In genomic region chr19:14391156-14391821, GRCh38 we compare ENCODE assay signal across 1 cellular context.
TF ChIP-seq lines count a peak whose summit lies in the region.

No MANE protein-coding gene starts in this region.

TF ChIP-seq in K562, 482 proteins besides CTCF, POLR2A, EP300 and RAD21 (continued from another document and continues in another):
- TF ChIP-seq, protein P1, sequence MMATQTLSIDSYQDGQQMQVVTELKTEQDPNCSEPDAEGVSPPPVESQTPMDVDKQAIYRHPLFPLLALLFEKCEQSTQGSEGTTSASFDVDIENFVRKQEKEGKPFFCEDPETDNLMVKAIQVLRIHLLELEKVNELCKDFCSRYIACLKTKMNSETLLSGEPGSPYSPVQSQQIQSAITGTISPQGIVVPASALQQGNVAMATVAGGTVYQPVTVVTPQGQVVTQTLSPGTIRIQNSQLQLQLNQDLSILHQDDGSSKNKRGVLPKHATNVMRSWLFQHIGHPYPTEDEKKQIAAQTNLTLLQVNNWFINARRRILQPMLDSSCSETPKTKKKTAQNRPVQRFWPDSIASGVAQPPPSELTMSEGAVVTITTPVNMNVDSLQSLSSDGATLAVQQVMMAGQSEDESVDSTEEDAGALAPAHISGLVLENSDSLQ (IDR thresholded peaks at IDR 0.05) = no peak
- TF ChIP-seq NCOR1 (IDR thresholded peaks at IDR 0.05) (peak; percentile 93), NR4A1 (CRISPR knock-in tag; IDR thresholded peaks at IDR 0.05) (no peak), NR4A1 (tag; IDR thresholded peaks at IDR 0.05) (no peak), ZNF184 (CRISPR knock-in tag; IDR thresholded peaks at IDR 0.05) (no peak), C11orf30 (IDR thresholded peaks at IDR 0.05; ENCODE audit: low read depth) (no peak), PREB (CRISPR knock-in tag; IDR thresholded peaks at IDR 0.05) (no peak), KLF16 (IDR thresholded peaks at IDR 0.05) (peak; percentile 93), CCNT2 (IDR thresholded peaks at IDR 0.05; ENCODE audit: borderline replicate concordance, extremely low read depth, insufficient read length, low read depth, low read length) (peak; percentile 51), HDAC2 (IDR thresholded peaks at IDR 0.05) (peak; percentile 81), SMARCE1 (IDR thresholded peaks at IDR 0.05) (peak; percentile 93), STAT5B (CRISPR knock-in tag; IDR thresholded peaks at IDR 0.05) (no peak), ZNF274 (IDR thresholded peaks at IDR 0.05; ENCODE audit: borderline replicate concordance, low read depth, low read length) (no peak), FOXA3 (CRISPR knock-in tag; conservative IDR thresholded peaks at IDR 0.05 in 1 of 2, IDR thresholded peaks at IDR 0.05 in 1 of 2) (no peak), ZNF134 (CRISPR knock-in tag; conservative IDR thresholded peaks at IDR 0.05) (no peak), KDM5B (IDR thresholded peaks at IDR 0.05; ENCODE audit: insufficient replicate concordance, low read depth, low read length) (no peak), SAFB (IDR thresholded peaks at IDR 0.05; ENCODE audit: borderline replicate concordance, low read depth, low read length) (no peak), NUFIP1 (IDR thresholded peaks at IDR 0.05; ENCODE audit: partially characterized antibody) (no peak), MGA (IDR thresholded peaks at IDR 0.05) (no peak), ATF4 (CRISPR knock-in tag; IDR thresholded peaks at IDR 0.05) (peak; percentile 34; the same call in 1 of the 2 replicates), DMBX1 (CRISPR knock-in tag; IDR thresholded peaks at IDR 0.05; ENCODE audit: borderline replicate concordance) (peak; percentile 58; the same call in 1 of the 2 replicates), CREM (IDR thresholded peaks at IDR 0.05; ENCODE audit: low read depth) (peak; percentile 96), SRSF3 (IDR thresholded peaks at IDR 0.05; ENCODE audit: insufficient read depth, low read length) (no peak), CHCHD3 (CRISPR knock-in tag; IDR thresholded peaks at IDR 0.05) (no peak), ID3 (CRISPR knock-in tag; IDR thresholded peaks at IDR 0.05) (no peak), ID3 (tag; IDR thresholded peaks at IDR 0.05) (0 out of 2 replicates have a peak, but pooled peaks have one; percentile 15), CBX1 (IDR thresholded peaks at IDR 0.05; ENCODE audit: low read depth) (peak; percentile 55; the same call in 1 of the 2 replicates), ZNF146 (CRISPR knock-in tag; IDR thresholded peaks at IDR 0.05; ENCODE audit: unreplicated experiment) (no peak), VEZF1 (CRISPR knock-in tag; IDR thresholded peaks at IDR 0.05) (peak; percentile 59), RHOXF2B (CRISPR knock-in tag; conservative IDR thresholded peaks at IDR 0.05) (no peak), COPS2 (conservative IDR thresholded peaks at IDR 0.05) (no peak), ESRRA (IDR thresholded peaks at IDR 0.05; ENCODE audit: borderline replicate concordance, low read depth) (peak; percentile 64; the same call in 1 of the 2 replicates), CBX5 (IDR thresholded peaks at IDR 0.05; ENCODE audit: borderline replicate concordance, low read depth) (no peak), RBM17 (IDR thresholded peaks at IDR 0.05; ENCODE audit: borderline replicate concordance, low read depth, low read length) (no peak), ZBTB8A (IDR thresholded peaks at IDR 0.05; ENCODE audit: partially characterized antibody) (no peak)
- TF ChIP-seq, protein P2, sequence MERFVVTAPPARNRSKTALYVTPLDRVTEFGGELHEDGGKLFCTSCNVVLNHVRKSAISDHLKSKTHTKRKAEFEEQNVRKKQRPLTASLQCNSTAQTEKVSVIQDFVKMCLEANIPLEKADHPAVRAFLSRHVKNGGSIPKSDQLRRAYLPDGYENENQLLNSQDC (CRISPR knock-in tag; IDR thresholded peaks at IDR 0.05) = no peak
- TF ChIP-seq, protein P3, sequence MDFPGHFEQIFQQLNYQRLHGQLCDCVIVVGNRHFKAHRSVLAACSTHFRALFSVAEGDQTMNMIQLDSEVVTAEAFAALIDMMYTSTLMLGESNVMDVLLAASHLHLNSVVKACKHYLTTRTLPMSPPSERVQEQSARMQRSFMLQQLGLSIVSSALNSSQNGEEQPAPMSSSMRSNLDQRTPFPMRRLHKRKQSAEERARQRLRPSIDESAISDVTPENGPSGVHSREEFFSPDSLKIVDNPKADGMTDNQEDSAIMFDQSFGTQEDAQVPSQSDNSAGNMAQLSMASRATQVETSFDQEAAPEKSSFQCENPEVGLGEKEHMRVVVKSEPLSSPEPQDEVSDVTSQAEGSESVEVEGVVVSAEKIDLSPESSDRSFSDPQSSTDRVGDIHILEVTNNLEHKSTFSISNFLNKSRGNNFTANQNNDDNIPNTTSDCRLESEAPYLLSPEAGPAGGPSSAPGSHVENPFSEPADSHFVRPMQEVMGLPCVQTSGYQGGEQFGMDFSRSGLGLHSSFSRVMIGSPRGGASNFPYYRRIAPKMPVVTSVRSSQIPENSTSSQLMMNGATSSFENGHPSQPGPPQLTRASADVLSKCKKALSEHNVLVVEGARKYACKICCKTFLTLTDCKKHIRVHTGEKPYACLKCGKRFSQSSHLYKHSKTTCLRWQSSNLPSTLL (IDR thresholded peaks at IDR 0.05) = no peak
- TF ChIP-seq, protein P4, sequence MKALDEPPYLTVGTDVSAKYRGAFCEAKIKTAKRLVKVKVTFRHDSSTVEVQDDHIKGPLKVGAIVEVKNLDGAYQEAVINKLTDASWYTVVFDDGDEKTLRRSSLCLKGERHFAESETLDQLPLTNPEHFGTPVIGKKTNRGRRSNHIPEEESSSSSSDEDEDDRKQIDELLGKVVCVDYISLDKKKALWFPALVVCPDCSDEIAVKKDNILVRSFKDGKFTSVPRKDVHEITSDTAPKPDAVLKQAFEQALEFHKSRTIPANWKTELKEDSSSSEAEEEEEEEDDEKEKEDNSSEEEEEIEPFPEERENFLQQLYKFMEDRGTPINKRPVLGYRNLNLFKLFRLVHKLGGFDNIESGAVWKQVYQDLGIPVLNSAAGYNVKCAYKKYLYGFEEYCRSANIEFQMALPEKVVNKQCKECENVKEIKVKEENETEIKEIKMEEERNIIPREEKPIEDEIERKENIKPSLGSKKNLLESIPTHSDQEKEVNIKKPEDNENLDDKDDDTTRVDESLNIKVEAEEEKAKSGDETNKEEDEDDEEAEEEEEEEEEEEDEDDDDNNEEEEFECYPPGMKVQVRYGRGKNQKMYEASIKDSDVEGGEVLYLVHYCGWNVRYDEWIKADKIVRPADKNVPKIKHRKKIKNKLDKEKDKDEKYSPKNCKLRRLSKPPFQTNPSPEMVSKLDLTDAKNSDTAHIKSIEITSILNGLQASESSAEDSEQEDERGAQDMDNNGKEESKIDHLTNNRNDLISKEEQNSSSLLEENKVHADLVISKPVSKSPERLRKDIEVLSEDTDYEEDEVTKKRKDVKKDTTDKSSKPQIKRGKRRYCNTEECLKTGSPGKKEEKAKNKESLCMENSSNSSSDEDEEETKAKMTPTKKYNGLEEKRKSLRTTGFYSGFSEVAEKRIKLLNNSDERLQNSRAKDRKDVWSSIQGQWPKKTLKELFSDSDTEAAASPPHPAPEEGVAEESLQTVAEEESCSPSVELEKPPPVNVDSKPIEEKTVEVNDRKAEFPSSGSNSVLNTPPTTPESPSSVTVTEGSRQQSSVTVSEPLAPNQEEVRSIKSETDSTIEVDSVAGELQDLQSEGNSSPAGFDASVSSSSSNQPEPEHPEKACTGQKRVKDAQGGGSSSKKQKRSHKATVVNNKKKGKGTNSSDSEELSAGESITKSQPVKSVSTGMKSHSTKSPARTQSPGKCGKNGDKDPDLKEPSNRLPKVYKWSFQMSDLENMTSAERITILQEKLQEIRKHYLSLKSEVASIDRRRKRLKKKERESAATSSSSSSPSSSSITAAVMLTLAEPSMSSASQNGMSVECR (CRISPR knock-in tag; IDR thresholded peaks at IDR 0.05) = 0 out of 2 replicates have a peak, but pooled peaks have one; percentile 30
